Comparison of ENCODE assay signal across 8 cellular contexts in the genomic region with DNA sequence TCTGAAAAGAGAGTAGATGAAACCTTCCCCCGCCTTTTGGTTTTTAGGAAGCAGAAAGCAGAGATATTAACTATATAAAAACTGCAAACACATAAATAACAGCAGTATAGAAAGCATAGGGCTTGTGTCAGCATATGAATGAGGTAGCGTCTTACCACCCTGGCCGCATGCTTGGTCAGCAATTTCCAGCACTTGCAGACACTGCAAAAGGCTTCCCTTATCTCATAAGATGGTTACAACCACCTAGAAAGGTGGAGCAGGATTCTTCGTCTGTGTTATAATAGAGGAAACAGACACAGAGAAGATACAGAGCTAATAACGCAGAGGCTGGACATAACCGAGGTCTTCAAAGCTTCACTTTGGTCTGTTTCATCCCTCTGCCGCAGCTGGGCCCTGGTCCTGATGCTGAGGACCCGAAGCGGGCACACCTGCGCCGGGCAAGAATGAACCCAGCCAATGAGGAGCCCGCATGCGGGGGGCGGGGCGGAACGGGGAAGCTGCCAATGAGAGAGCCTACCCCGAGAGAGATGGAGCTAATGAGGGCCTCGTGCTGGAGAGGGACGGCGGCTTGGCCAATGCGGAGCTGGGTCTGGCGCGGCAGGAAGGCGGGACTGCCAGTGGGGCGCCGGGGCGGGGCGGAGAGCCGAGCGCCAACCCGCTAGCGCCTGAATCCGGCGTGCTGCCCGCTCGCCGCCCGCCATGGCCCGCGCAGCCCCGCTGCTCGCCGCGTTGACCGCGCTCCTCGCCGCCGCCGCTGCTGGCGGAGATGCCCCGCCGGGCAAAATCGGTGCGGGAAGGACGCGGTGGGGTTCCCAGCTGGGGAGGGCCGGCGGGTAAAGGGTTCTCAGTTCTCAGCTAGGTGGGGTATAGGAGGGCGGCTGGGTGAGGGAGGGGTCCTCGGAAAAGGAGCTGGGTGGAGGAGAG. TPM values are rescaled to one million over a fixed set of nuclear protein-coding genes. Genes with fewer than 3 reads are reported as not detected.
DNase-seq lines count a peak whose midpoint lies in the region; ATAC-seq and TF ChIP-seq lines count a peak whose summit lies in the region.

A gene with protein sequence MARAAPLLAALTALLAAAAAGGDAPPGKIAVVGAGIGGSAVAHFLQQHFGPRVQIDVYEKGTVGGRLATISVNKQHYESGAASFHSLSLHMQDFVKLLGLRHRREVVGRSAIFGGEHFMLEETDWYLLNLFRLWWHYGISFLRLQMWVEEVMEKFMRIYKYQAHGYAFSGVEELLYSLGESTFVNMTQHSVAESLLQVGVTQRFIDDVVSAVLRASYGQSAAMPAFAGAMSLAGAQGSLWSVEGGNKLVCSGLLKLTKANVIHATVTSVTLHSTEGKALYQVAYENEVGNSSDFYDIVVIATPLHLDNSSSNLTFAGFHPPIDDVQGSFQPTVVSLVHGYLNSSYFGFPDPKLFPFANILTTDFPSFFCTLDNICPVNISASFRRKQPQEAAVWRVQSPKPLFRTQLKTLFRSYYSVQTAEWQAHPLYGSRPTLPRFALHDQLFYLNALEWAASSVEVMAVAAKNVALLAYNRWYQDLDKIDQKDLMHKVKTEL (plus strand): TSS at position 677 of the 924 bp plus-strand sequence. CDS start 23 bp downstream, at position 700.

- peak; percentile 79 for DNase-seq in NCI-H1048 (lab: John Stamatoyannopoulos, UW)
- DNase-seq in SK-N-MC (ENCODE audit: low read depth, low spot score) = peak; percentile 34
- DNase-seq in activated naive CD4-positive, alpha-beta T cell treated with anti-CD3 and anti-CD28 coated beads, Interleukin-2, amount 10 ng/mL, durations not matched to agents 7 days and 5 days = peak; percentile 96
- no peak for DNase-seq in glomerular endothelial cell (ENCODE audit: extremely low read depth, low read depth, low spot score)
- peak; percentile 53 to 98 (median 94) for DNase-seq in nucleus accumbens (lab: John Stamatoyannopoulos, UW)
- DNase-seq in suprapubic skin (ENCODE audit: low spot score in 2 of 2) = peak; percentile 96

- H3K27ac ChIP-seq in SK-N-MC (no peak within 1 kb of the TSS), suprapubic skin (peak within 1 kb of the TSS; percentile 71)

- peaks cover 20% of the 10 kb centered on the region for H3K4me1 ChIP-seq in suprapubic skin

- H3K9ac ChIP-seq in SK-N-MC (ENCODE audit: insufficient read length) = peak within 1 kb of the TSS; percentile 69

- peaks cover 47% of the 10 kb centered on the region for H3K36me3 Mint-ChIP-seq in activated naive CD4-positive, alpha-beta T cell treated with anti-CD3 and anti-CD28 coated beads, Interleukin-2, amount 10 ng/mL, durations not matched to agents 7 days and 5 days

- CTCF ChIA-PET in activated naive CD4-positive, alpha-beta T cell treated with anti-CD3 and anti-CD28 coated beads, Interleukin-2, amount 10 ng/mL, durations not matched to agents 7 days and 5 days (lab: Charles Lee) = interaction anchor here (0.8 to 3.8 kb wide), 5 partner anchors 8 to 14 kb away, joined by 3 to 46 read pairs (median 3); a partner anchor contains a TSS

- H3K27ac Mint-ChIP-seq in activated naive CD4-positive, alpha-beta T cell treated with anti-CD3 and anti-CD28 coated beads, Interleukin-2, amount 10 ng/mL, durations not matched to agents 7 days and 5 days = peak within 1 kb of the TSS; percentile 82

- TF ChIP-seq POLR2A in suprapubic skin (IDR thresholded peaks at IDR 0.05) = peak in 1 of 2 donors; percentile 25

- no peak for TF ChIP-seq CTCF in suprapubic skin (IDR thresholded peaks at IDR 0.05)

- ATAC-seq in HG02588 (IDR thresholded peaks at IDR 0.05; ENCODE audit: unreplicated experiment) = peak; percentile 100

- H3K4me1 Mint-ChIP-seq in activated naive CD4-positive, alpha-beta T cell treated with anti-CD3 and anti-CD28 coated beads, Interleukin-2, amount 10 ng/mL, durations not matched to agents 7 days and 5 days = peaks cover 74% of the 10 kb centered on the region

- no peaks in the 10 kb centered on the region for H3K27me3 Mint-ChIP-seq in activated naive CD4-positive, alpha-beta T cell treated with anti-CD3 and anti-CD28 coated beads, Interleukin-2, amount 10 ng/mL, durations not matched to agents 7 days and 5 days

- TF ChIP-seq EP300 in suprapubic skin (IDR thresholded peaks at IDR 0.05) = no peak

- H3K4me3 ChIP-seq in GM08714 (ENCODE audit: low read length) (peak within 1 kb of the TSS; percentile 88), SK-N-MC (peak within 1 kb of the TSS; percentile 86), suprapubic skin (peak within 1 kb of the TSS; percentile 68)

- H3K9me3 ChIP-seq in SK-N-MC (ENCODE audit: low read depth, low read length) (no peaks in the 10 kb centered on the region), suprapubic skin (no peaks in the 10 kb centered on the region)

- no peaks in the 10 kb centered on the region for H3K27me3 ChIP-seq in suprapubic skin

- H3K36me3 ChIP-seq in SK-N-MC (ENCODE audit: insufficient read depth, low read length) = peaks cover 20% of the 10 kb centered on the region
- peaks cover 18% of the 10 kb centered on the region for H3K36me3 ChIP-seq in suprapubic skin

- 5% methylated on average over 23 of the region's 61 CpGs for WGBS in suprapubic skin

- no peaks in the 10 kb centered on the region for H3K9me3 Mint-ChIP-seq in activated naive CD4-positive, alpha-beta T cell treated with anti-CD3 and anti-CD28 coated beads, Interleukin-2, amount 10 ng/mL, durations not matched to agents 7 days and 5 days

- H3K4me3 Mint-ChIP-seq in activated naive CD4-positive, alpha-beta T cell treated with anti-CD3 and anti-CD28 coated beads, Interleukin-2, amount 10 ng/mL, durations not matched to agents 7 days and 5 days = peak within 1 kb of the TSS; percentile 89

RNA-seq across cellular contexts. Expression of the gene that starts here (rescaled TPM):
- 18.7 and 19.0 TPM in 2 replicates for total RNA-seq in glomerular endothelial cell
- total RNA-seq in suprapubic skin = 10 to 100 TPM in 1 of 4 donors, 1 to 10 TPM in 3; 4.5 to 11.8 (median 5.8) TPM
